In genomic region chr3:61564405-61565059, GRCh38 we compare ENCODE assay signal across 8 cellular contexts. TPM values are rescaled to one million over a fixed set of nuclear protein-coding genes. Genes with fewer than 3 reads are reported as not detected.
DNase-seq lines count a peak whose midpoint lies in the region; ATAC-seq, FAIRE-seq and TF ChIP-seq lines count a peak whose summit lies in the region.

No MANE protein-coding gene starts in this region.

- peak; percentile 70 for DNase-seq in D341Med (ENCODE audit: low spot score)
- peak; percentile 49 to 93 (median 78) for DNase-seq in dorsolateral prefrontal cortex
- no peak for DNase-seq in HepG2 (ENCODE audit: low spot score)
- peak; percentile 69 for DNase-seq in stromal cell of bone marrow (ENCODE audit: low read depth)
- DNase-seq in stimulated activated effector memory CD8-positive, alpha-beta T cell treated with anti-CD3 and anti-CD28 coated beads, Interleukin-12 subunit alpha, Interleukin-12 subunit beta, amount 100 ng/mL, for 72 hours (ENCODE audit: low spot score in 2 of 2), result no peak

- ATAC-seq in HepG2, result no peak
- no peak for ATAC-seq in stimulated activated effector memory CD8-positive, alpha-beta T cell treated with anti-CD3 and anti-CD28 coated beads, Interleukin-12 subunit alpha, Interleukin-12 subunit beta, amount 100 ng/mL, for 72 hours
- no peak for ATAC-seq in HG02852 (IDR thresholded peaks at IDR 0.05; ENCODE audit: unreplicated experiment)
- ATAC-seq in GM21786 (IDR thresholded peaks at IDR 0.05; ENCODE audit: unreplicated experiment), result no peak

- H3K9me3 Mint-ChIP-seq in stimulated activated effector memory CD8-positive, alpha-beta T cell treated with anti-CD3 and anti-CD28 coated beads, Interleukin-12 subunit alpha, Interleukin-12 subunit beta, amount 100 ng/mL, for 72 hours, result no peaks in the 10 kb centered on the region

- H3K79me2 ChIP-seq in Loucy (ENCODE audit: insufficient read depth, low read length), result peaks cover 14% of the 10 kb centered on the region
- peaks cover 67% of the 10 kb centered on the region for H3K79me2 ChIP-seq in HepG2 (ENCODE audit: insufficient read depth, low read length)

- in situ Hi-C loops in HepG2 (cut with HindIII; ENCODE audit: extremely low pct_ligation_motif_present, low pct_unique_long_range_greater_than_20kb), result loop anchor here (25.0 kb wide), 1 partner anchor 623 kb away; no protein-coding TSS in a partner anchor

- no peaks in the 10 kb centered on the region for H3K36me3 ChIP-seq in Loucy (ENCODE audit: insufficient read depth, low read length)
- no peaks in the 10 kb centered on the region for H3K36me3 ChIP-seq in HepG2 (replicated peaks in 1 of 2; ENCODE audit: control insufficient read depth in 1 of 2, insufficient read depth in 2 of 2, low read length in 2 of 2)

- H3K9ac ChIP-seq in Loucy (ENCODE audit: low read depth, low read length, poor library complexity, severe bottlenecking) (no peak overlapping the region), HepG2 (ENCODE audit: insufficient read depth, low read depth, low read length) (0 out of 2 replicates have a peak overlapping the region, but pooled peaks have one; percentile 98)

- H2AFZ ChIP-seq in Loucy (ENCODE audit: low read length) (no peak overlapping the region), HepG2 (ENCODE audit: low read length) (no peak overlapping the region)

- H3K4me1 Mint-ChIP-seq in stimulated activated effector memory CD8-positive, alpha-beta T cell treated with anti-CD3 and anti-CD28 coated beads, Interleukin-12 subunit alpha, Interleukin-12 subunit beta, amount 100 ng/mL, for 72 hours, result no peaks in the 10 kb centered on the region

- H3K4me1 ChIP-seq in Loucy (ENCODE audit: insufficient read depth, low read length, poor library complexity, severe bottlenecking), result peaks cover 33% of the 10 kb centered on the region
- H3K4me1 ChIP-seq in HepG2 (ENCODE audit: insufficient read depth, low read length), result peaks cover 50% of the 10 kb centered on the region

- H3K27ac ChIP-seq in dorsolateral prefrontal cortex (peak overlapping the region in 56 of 59 donors; percentile 13 to 96 (median 91)), HepG2 (ENCODE audit: extremely low read length, insufficient read depth, low read length) (no peak overlapping the region)

- peak; percentile 57; the same call in 1 of the 2 replicates for TF ChIP-seq RAD21 in HepG2 (CRISPR knock-in tag; IDR thresholded peaks at IDR 0.05)

- no peak overlapping the region for H3K27ac Mint-ChIP-seq in stimulated activated effector memory CD8-positive, alpha-beta T cell treated with anti-CD3 and anti-CD28 coated beads, Interleukin-12 subunit alpha, Interleukin-12 subunit beta, amount 100 ng/mL, for 72 hours

- no peaks in the 10 kb centered on the region for H3K36me3 Mint-ChIP-seq in stimulated activated effector memory CD8-positive, alpha-beta T cell treated with anti-CD3 and anti-CD28 coated beads, Interleukin-12 subunit alpha, Interleukin-12 subunit beta, amount 100 ng/mL, for 72 hours

- H3K4me2 ChIP-seq in Loucy (ENCODE audit: low read depth, low read length, poor library complexity, severe bottlenecking) (peak overlapping the region; percentile 41), HepG2 (ENCODE audit: low read depth, low read length) (peak overlapping the region; percentile 92)

- H3K27me3 ChIP-seq in Loucy (ENCODE audit: insufficient read depth, low read length, poor library complexity, severe bottlenecking) (no peaks in the 10 kb centered on the region), dorsolateral prefrontal cortex (peaks cover 0 to 13% (median 0%) of the 10 kb centered on the region in 45 donors), HepG2 (ENCODE audit: control insufficient read depth in 1 of 2, insufficient read depth in 2 of 2, low read length in 2 of 2) (no peaks in the 10 kb centered on the region)

- no peak for TF ChIP-seq POLR2A in HepG2 (IDR thresholded peaks at IDR 0.05; ENCODE audit: insufficient read depth in 1 of 2, low read depth in 2 of 2, low read length in 2 of 2)

- TF ChIP-seq EP300 in HepG2 (IDR thresholded peaks at IDR 0.05; ENCODE audit: low read depth in 2 of 2, low read length in 2 of 2), result no peak
- TF ChIP-seq EP300 in HepG2 (CRISPR knock-in tag; IDR thresholded peaks at IDR 0.05; ENCODE audit: borderline replicate concordance), result no peak

- no peak overlapping the region for H3K4me3 ChIP-seq in Loucy (ENCODE audit: low read length, poor library complexity, severe bottlenecking)
- peak overlapping the region; percentile 55 to 88 (median 74) for H3K4me3 ChIP-seq in dorsolateral prefrontal cortex
- H3K4me3 ChIP-seq in HepG2 (replicated peaks in 1 of 3; ENCODE audit: insufficient read depth in 1 of 3, low read depth in 2 of 3, low read length in 3 of 3), result peak overlapping the region in 2 of 3 experiments; percentile 86 to 98; a peak in 2 of 6 replicates

- H3F3A ChIP-seq in Loucy (ENCODE audit: low read depth), result no peaks in the 10 kb centered on the region

- BruUV-seq in HepG2 (replicated peaks; lab: Mats Ljungman, UMichigan), result no TSS peak

- CTCF ChIA-PET in HepG2 (lab: Yijun Ruan, JAX; ENCODE audit: low intra/inter-chr PET ratio, low total read pairs), result no interaction called here

- 93% methylated on average over 24 of the region's 40 CpGs for WGBS in HepG2 (ENCODE audit: low lambda C conversion rate)

- FAIRE-seq in HepG2 (lab: Jason Lieb, UNC), result no peak

- intact Hi-C loops in dorsolateral prefrontal cortex (cut with DNase I), result loop anchor here (5.0 to 10.0 kb wide), 4 partner anchors 280 to 623 kb away; no protein-coding TSS in a partner anchor
- intact Hi-C loops in HepG2 (cut with micrococcal nuclease; ENCODE audit: unreplicated experiment), result loop anchor here (5.0 to 10.0 kb wide), 3 partner anchors 63 to 620 kb away; no protein-coding TSS in a partner anchor

- H3K9me2 ChIP-seq in Loucy (replicated peaks; ENCODE audit: low read depth, low read length), result no peaks in the 10 kb centered on the region

- peak; percentile 28; the same call in 1 of the 2 replicates for TF ChIP-seq CTCF in Loucy (conservative IDR thresholded peaks at IDR 0.05; ENCODE audit: low read length)
- TF ChIP-seq CTCF in dorsolateral prefrontal cortex (IDR thresholded peaks at IDR 0.05 in 54 of 56, conservative IDR thresholded peaks at IDR 0.05 in 2 of 56; ENCODE audit: low read depth in 1 of 56, partially characterized antibody in 56 of 56), result peak; percentile 35 to 82 (median 68)
- TF ChIP-seq CTCF in HepG2 (CRISPR knock-in tag; IDR thresholded peaks at IDR 0.05), result peak; percentile 65

- POLR2A ChIA-PET in HepG2 (lab: Yijun Ruan, JAX), result no interaction called here

- no peak overlapping the region for H3K4me3 Mint-ChIP-seq in stimulated activated effector memory CD8-positive, alpha-beta T cell treated with anti-CD3 and anti-CD28 coated beads, Interleukin-12 subunit alpha, Interleukin-12 subunit beta, amount 100 ng/mL, for 72 hours

- H4K20me1 ChIP-seq in Loucy (ENCODE audit: insufficient read depth, low read length, poor library complexity, severe bottlenecking) (peaks cover 3% of the 10 kb centered on the region), HepG2 (ENCODE audit: insufficient read depth, low read length) (peaks cover 4% of the 10 kb centered on the region)

- no peaks in the 10 kb centered on the region for H3K9me3 ChIP-seq in Loucy (ENCODE audit: insufficient read depth, low read depth, low read length)
- H3K9me3 ChIP-seq in HepG2 (ENCODE audit: low read length), result no peaks in the 10 kb centered on the region

TF ChIP-seq in HepG2, 621 proteins besides CTCF, POLR2A, EP300 and RAD21 (continues in another document):
- peak; percentile 51; the same call in 1 of the 2 replicates for TF ChIP-seq POGZ (CRISPR knock-in tag; IDR thresholded peaks at IDR 0.05)
- TF ChIP-seq RBFOX2 (IDR thresholded peaks at IDR 0.05; ENCODE audit: low read depth, low read length), result peak; percentile 66
- no peak for TF ChIP-seq THRA (CRISPR knock-in tag; IDR thresholded peaks at IDR 0.05; ENCODE audit: borderline replicate concordance)

RNA-seq across cellular contexts. Expression of gene PTPRG, which starts 3.2 kb away (rescaled TPM):
- total RNA-seq in dorsolateral prefrontal cortex (10 to 100 TPM; 29.5 to 75.2 (median 50.6) TPM), HepG2 (2016; rRNA removed; fragmentation: Illumina TruSeq; extraction: Trizol) (17.8 and 25.3 TPM in 2 replicates)
- 1.5 and 3.0 TPM in 2 replicates for total RNA-seq in HepG2 (2016; cell fraction: cytosol; rRNA removed; fragmentation: Illumina TruSeq; extraction: Trizol; ENCODE audit: low read depth)
- 17.7 and 23.8 TPM in 2 replicates for total RNA-seq in HepG2 (2016; cell fraction: insoluble cytoplasmic fraction; rRNA removed; fragmentation: Illumina TruSeq; extraction: Trizol)
- 6.6 and 7.5 TPM in 2 replicates for total RNA-seq in HepG2 (2016; cell fraction: membrane; rRNA removed; fragmentation: Illumina TruSeq; extraction: Trizol)
- total RNA-seq in HepG2 (2016; cell fraction: nucleus; rRNA removed; fragmentation: Illumina TruSeq; extraction: Trizol), result 54.4 and 62.0 TPM in 2 replicates
- polyA plus RNA-seq in HepG2 (2011; rRNA removed), result 6.9 and 8.0 TPM in 2 replicates
- 5.1 and 6.3 TPM in 2 replicates for polyA plus RNA-seq in HepG2 (2011; cell fraction: cytosol; rRNA removed)
- polyA plus RNA-seq in HepG2 (2011; cell fraction: nucleus; rRNA removed), result 11.3 and 14.5 TPM in 2 replicates
- polyA plus RNA-seq in HepG2 (2012), result 10.7 and 11.8 TPM in 2 replicates
- 0.58 and 0.68 TPM in 2 replicates for polyA plus RNA-seq in HepG2 (2016; cell fraction: cytosol; fragmentation: Illumina TruSeq; extraction: Trizol; ENCODE audit: low read depth)
- 9.2 and 9.6 TPM in 2 replicates for polyA plus RNA-seq in HepG2 (2016; cell fraction: insoluble cytoplasmic fraction; fragmentation: Illumina TruSeq; extraction: Trizol; ENCODE audit: low read depth)
- 1.3 and 1.5 TPM in 2 replicates for polyA plus RNA-seq in HepG2 (2016; cell fraction: membrane; fragmentation: Illumina TruSeq; extraction: Trizol; ENCODE audit: low read depth)
- polyA plus RNA-seq in HepG2 (2016; cell fraction: nucleus; fragmentation: Illumina TruSeq; extraction: Trizol; ENCODE audit: insufficient read depth, low read depth), result 23.3 and 24.1 TPM in 2 replicates
- 0.05 and 44.0 TPM in 2 replicates for polyA minus RNA-seq in HepG2 (2011; rRNA and poly(A)+ RNA removed; ENCODE audit: low replicate concordance)
- 24.8 and 27.2 TPM in 2 replicates for polyA minus RNA-seq in HepG2 (2011; cell fraction: cytosol; rRNA and poly(A)+ RNA removed)
- polyA minus RNA-seq in HepG2 (2011; cell fraction: nucleus; rRNA and poly(A)+ RNA removed), result 79.6 and 89.1 TPM in 2 replicates

Comparison
In these comparisons a context has a peak if more than half of its experiments do, and no peak if none do; other contexts are left out.
1. DNase-seq: peak in D341Med (single experiment), dorsolateral prefrontal cortex (10 of 10) and stromal cell of bone marrow (single experiment); none in HepG2 (single experiment) and stimulated activated effector memory CD8-positive, alpha-beta T cell treated with anti-CD3 and anti-CD28 coated beads, Interleukin-12 subunit alpha, Interleukin-12 subunit beta, amount 100 ng/mL, for 72 hours (0 of 2).
2. Peak in every context shown above with its lines, with median percentiles within 50 percentile points of each other: CTCF ChIP-seq.